23 cellular contexts compared by ENCODE assay signal in the genomic region with DNA sequence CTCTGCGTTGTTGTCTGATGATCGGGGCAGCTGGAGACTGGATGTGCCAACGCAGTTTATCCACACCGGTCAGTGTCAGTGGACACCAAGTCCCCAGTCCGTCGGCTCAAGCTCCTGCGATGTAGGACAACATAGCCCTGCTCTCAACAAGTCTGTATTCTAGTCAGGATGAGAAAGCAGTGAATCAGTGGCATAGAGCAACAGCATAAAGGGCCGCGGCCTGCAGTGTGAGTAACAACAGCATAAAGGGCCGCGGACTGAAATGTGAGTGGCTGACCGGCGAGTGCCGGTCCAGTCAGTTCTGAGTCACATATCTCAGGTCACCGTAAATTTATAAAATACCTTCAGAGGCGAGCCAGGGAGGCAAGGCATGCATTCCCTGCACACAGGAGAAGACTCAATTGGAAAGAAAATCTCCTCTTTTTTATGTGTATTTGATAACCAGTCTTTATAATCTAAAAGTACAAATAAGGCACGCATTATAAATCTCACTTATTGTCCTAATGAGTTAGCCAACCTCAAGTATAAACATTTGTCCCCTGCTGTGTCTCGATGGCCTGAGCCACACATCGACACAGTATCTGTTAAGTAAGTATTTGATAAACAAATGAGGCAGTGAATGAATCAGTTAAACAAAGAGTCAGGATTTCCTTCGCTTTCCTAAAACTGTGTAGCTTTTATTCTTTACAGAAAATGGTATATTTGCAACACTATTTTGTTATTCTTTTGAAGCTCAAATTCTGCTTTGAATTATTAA. TPM values are rescaled to one million over a fixed set of nuclear protein-coding genes. Genes with fewer than 3 reads are reported as not detected.
DNase-seq lines count a peak whose midpoint lies in the region; ATAC-seq and TF ChIP-seq lines count a peak whose summit lies in the region.
"Had no signal": no experiment of that assay in that cellular context is flagged by ENCODE, and none has a peak within 500 bp of the region (broad histone marks: within the 10 kb centered on the region; RNA-seq: fewer than 3 reads in every experiment).

No MANE protein-coding gene starts in this region.

- no peaks in the 10 kb centered on the region for H3K9me2 ChIP-seq in GM23248 (ENCODE audit: insufficient read depth)

- TF ChIP-seq CTCF in choroid plexus epithelial cell (conservative IDR thresholded peaks at IDR 0.05; ENCODE audit: low read depth, low read length) (no peak), dorsolateral prefrontal cortex (IDR thresholded peaks at IDR 0.05 in 54 of 56, conservative IDR thresholded peaks at IDR 0.05 in 2 of 56; ENCODE audit: low read depth in 1 of 56, partially characterized antibody in 56 of 56) (no peak)

- no peak overlapping the region for H3K4me2 ChIP-seq in GM23248 (ENCODE audit: unreplicated experiment)

- no peaks in the 10 kb centered on the region for H3K27me3 Mint-ChIP-seq in stimulated activated memory B cell treated with anti-CD40 and anti-IgM and Interleukin-4, amounts not matched to agents 10 μg/mL and 1 μg/mL and 100 μg/mL, for 72 hours
- H3K27me3 Mint-ChIP-seq: activated CD4-positive, alpha-beta T cell treated with anti-CD3 and anti-CD28 coated beads, Interleukin-2, amount 10 ng/mL, durations not matched to agents 7 days and 5 days; B cell; naive thymus-derived CD8-positive, alpha-beta T cell had no signal

- DNase-seq in GM23248 (peak; percentile 56), MG63 (peak; percentile 65), choroid plexus epithelial cell (ENCODE audit: low read depth) (peak; percentile 86), non-pigmented ciliary epithelial cell (ENCODE audit: low read depth) (peak; percentile 58), dorsolateral prefrontal cortex (no peak), dermis blood vessel endothelial cell (no peak)
- no peak for DNase-seq in activated CD8-positive, alpha-beta memory T cell treated with anti-CD3 and anti-CD28 coated beads, Interleukin-2, amount 50 U/mL, for 4 hours
- DNase-seq: activated CD4-positive, alpha-beta T cell treated with anti-CD3 and anti-CD28 coated beads, Interleukin-2, amount 10 ng/mL, durations not matched to agents 7 days and 5 days; activated naive CD4-positive, alpha-beta T cell treated with anti-CD3 and anti-CD28 coated beads, Interleukin-2, amount 50 U/mL, for 16 hours; Caco-2; effector memory CD4-positive, alpha-beta T cell; GF-D8; naive thymus-derived CD8-positive, alpha-beta T cell; NCI-H1092; NCI-H2081 treated with DMSO at 0.1 percent for 48 hours; NCI-H69; posterior cingulate gyrus; stimulated activated CD4-positive, alpha-beta T cell treated with anti-CD3 and anti-CD28 coated beads, Interleukin-4, amount 100 ng/mL, for 4 hours; testis had no signal

- H3F3A ChIP-seq in GM23248 (ENCODE audit: insufficient read depth) = peaks cover 8% of the 10 kb centered on the region

- H3K4me1 Mint-ChIP-seq in stimulated activated memory B cell treated with anti-CD40 and anti-IgM and Interleukin-4, amounts not matched to agents 10 μg/mL and 1 μg/mL and 100 μg/mL, for 72 hours = no peaks in the 10 kb centered on the region
- H3K4me1 Mint-ChIP-seq: activated CD4-positive, alpha-beta T cell treated with anti-CD3 and anti-CD28 coated beads, Interleukin-2, amount 10 ng/mL, durations not matched to agents 7 days and 5 days; B cell had no signal

- H3K27me3 ChIP-seq in GM23248 (replicated peaks; ENCODE audit: insufficient read depth) (no peaks in the 10 kb centered on the region), MG63 (no peaks in the 10 kb centered on the region), dorsolateral prefrontal cortex (no peaks in the 10 kb centered on the region)
- H3K27me3 ChIP-seq: testis had no signal

- no peak for ATAC-seq in stimulated activated memory B cell treated with anti-CD40 and anti-IgM and Interleukin-4, amounts not matched to agents 10 μg/mL and 1 μg/mL and 100 μg/mL, for 72 hours
- ATAC-seq: naive thymus-derived CD8-positive, alpha-beta T cell had no signal

- no peak overlapping the region for H3K27ac ChIP-seq in GM23248
- no peak overlapping the region for H3K27ac ChIP-seq in dorsolateral prefrontal cortex
- H3K27ac ChIP-seq: skin epidermis, testis had no signal

- H3K9ac ChIP-seq in GM23248 = no peak overlapping the region

- H3K4me1 ChIP-seq in GM23248 (ENCODE audit: insufficient read depth) = peaks cover 9% of the 10 kb centered on the region; the same call in 1 of the 2 replicates
- H3K4me1 ChIP-seq: Caco-2 had no signal

- no peaks in the 10 kb centered on the region for H3K9me3 Mint-ChIP-seq in stimulated activated memory B cell treated with anti-CD40 and anti-IgM and Interleukin-4, amounts not matched to agents 10 μg/mL and 1 μg/mL and 100 μg/mL, for 72 hours
- H3K9me3 Mint-ChIP-seq: activated CD4-positive, alpha-beta T cell treated with anti-CD3 and anti-CD28 coated beads, Interleukin-2, amount 10 ng/mL, durations not matched to agents 7 days and 5 days; naive thymus-derived CD8-positive, alpha-beta T cell had no signal

- H3K79me2 ChIP-seq in GM23248 (ENCODE audit: insufficient read depth) = no peaks in the 10 kb centered on the region

- WGBS in GM23248 (ENCODE audit: low coverage in 1 of 2, low lambda C conversion rate in 2 of 2, missing lambda C conversion rate in 2 of 2), 2 experiments = 85 to 90% methylated on average over 20 of the region's 20 CpGs

- no peaks in the 10 kb centered on the region for H4K20me1 ChIP-seq in GM23248 (ENCODE audit: insufficient read depth)

- intact Hi-C loops in dorsolateral prefrontal cortex (cut with DNase I) = loop anchor here in 1 of 2 donors (10.0 kb wide), 1 partner anchor 1597 kb away; no protein-coding TSS in a partner anchor

- H3K9me3 ChIP-seq in GM23248 (ENCODE audit: low read depth) (no peaks in the 10 kb centered on the region), MG63 (no peaks in the 10 kb centered on the region)
- H3K9me3 ChIP-seq: Caco-2, testis had no signal

- no peak overlapping the region for H2AFZ ChIP-seq in GM23248

- in situ Hi-C loops in GM23248 (cut with MboI) = no loop called here

- H3K36me3 ChIP-seq in GM23248 (ENCODE audit: low read depth) = peaks cover 17% of the 10 kb centered on the region; the same call in 1 of the 2 replicates
- H3K36me3 ChIP-seq in MG63 = no peaks in the 10 kb centered on the region; the same call in 1 of the 2 replicates

- H3K4me3 Mint-ChIP-seq in stimulated activated memory B cell treated with anti-CD40 and anti-IgM and Interleukin-4, amounts not matched to agents 10 μg/mL and 1 μg/mL and 100 μg/mL, for 72 hours = no peak overlapping the region
- H3K4me3 Mint-ChIP-seq: activated CD4-positive, alpha-beta T cell treated with anti-CD3 and anti-CD28 coated beads, Interleukin-2, amount 10 ng/mL, durations not matched to agents 7 days and 5 days; B cell; naive thymus-derived CD8-positive, alpha-beta T cell had no signal

- no peak overlapping the region for H3K4me3 ChIP-seq in GM23248
- no peak overlapping the region for H3K4me3 ChIP-seq in MG63
- no peak overlapping the region for H3K4me3 ChIP-seq in choroid plexus epithelial cell (ENCODE audit: low read depth, low read length)
- no peak overlapping the region for H3K4me3 ChIP-seq in dorsolateral prefrontal cortex
- H3K4me3 ChIP-seq: lung, skin epidermis, testis had no signal

- peaks cover 73% of the 10 kb centered on the region for H3K36me3 Mint-ChIP-seq in stimulated activated memory B cell treated with anti-CD40 and anti-IgM and Interleukin-4, amounts not matched to agents 10 μg/mL and 1 μg/mL and 100 μg/mL, for 72 hours

- no peak overlapping the region for H3K27ac Mint-ChIP-seq in stimulated activated memory B cell treated with anti-CD40 and anti-IgM and Interleukin-4, amounts not matched to agents 10 μg/mL and 1 μg/mL and 100 μg/mL, for 72 hours
- H3K27ac Mint-ChIP-seq: activated CD4-positive, alpha-beta T cell treated with anti-CD3 and anti-CD28 coated beads, Interleukin-2, amount 10 ng/mL, durations not matched to agents 7 days and 5 days; B cell; naive thymus-derived CD8-positive, alpha-beta T cell had no signal

RNA-seq across cellular contexts. Expression of a gene that starts 33.8 kb away (rescaled TPM):
- 6.4 and 7.5 TPM in 2 replicates for total RNA-seq in GM23248 (2014; rRNA removed; shearing (Covaris generic))
- 9.2 and 9.8 TPM in 2 replicates for polyA plus RNA-seq in GM23248 (2016; fragmentation: Nextera tagmentation; extraction: Ambion mirVana)
- total RNA-seq in MG63 (2014; rRNA removed; shearing (Covaris generic); ENCODE audit: low replicate concordance) = 4.5 and 6.9 TPM in 2 replicates
- 10 to 100 TPM in 17 of 120 experiments, 1 to 10 TPM in 103; 1.9 to 17.4 (median 6.1) TPM for total RNA-seq in dorsolateral prefrontal cortex
- total RNA-seq in dermis blood vessel endothelial cell = 17.0 and 19.3 TPM in 2 replicates

Comparison
In these comparisons a context has a peak if more than half of its experiments do, and no peak if none do; other contexts are left out.
1. DNase-seq: peak in GM23248 (single experiment), MG63 (single experiment), choroid plexus epithelial cell (single experiment) and non-pigmented ciliary epithelial cell (single experiment); none in dorsolateral prefrontal cortex (0 of 10), activated CD8-positive, alpha-beta memory T cell treated with anti-CD3 and anti-CD28 coated beads, Interleukin-2, amount 50 U/mL, for 4 hours (single experiment) and dermis blood vessel endothelial cell (single experiment).